ENCODE assay signal across 16 cellular contexts in the genomic region with DNA sequence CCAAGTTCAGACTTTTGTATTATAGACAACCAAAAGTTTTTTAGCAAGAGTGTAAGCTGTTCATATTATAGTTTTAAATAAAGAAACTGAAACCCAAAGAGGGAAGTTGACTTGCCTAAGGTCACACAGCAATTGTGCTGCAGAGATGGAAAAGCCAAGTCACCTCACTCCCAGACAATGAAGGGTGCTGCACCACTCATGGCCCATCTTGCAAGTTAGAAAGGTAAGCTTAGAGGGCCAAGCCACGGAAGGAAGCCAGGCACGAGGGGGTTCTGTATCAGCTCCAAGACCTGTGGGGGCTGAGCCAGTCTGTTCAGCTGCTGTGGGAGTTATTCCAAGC. TPM values are rescaled to one million over a fixed set of nuclear protein-coding genes. Genes with fewer than 3 reads are reported as not detected.
DNase-seq lines count a peak whose midpoint lies in the region; ATAC-seq, FAIRE-seq and TF ChIP-seq lines count a peak whose summit lies in the region.
"Had no signal": no experiment of that assay in that cellular context is flagged by ENCODE, and none has a peak within 500 bp of the region (broad histone marks: within the 10 kb centered on the region; RNA-seq: fewer than 3 reads in every experiment).

No MANE protein-coding gene starts in this region.

- peaks cover 2% of the 10 kb centered on the region for H3K36me3 Mint-ChIP-seq in activated CD8-positive, alpha-beta memory T cell treated with anti-CD3 and anti-CD28 coated beads, Interleukin-2, amount 10 ng/mL, durations not matched to agents 7 days and 5 days

- H3K4me1 ChIP-seq in OCI-LY1 (ENCODE audit: insufficient read depth, low read length, severe bottlenecking), result peaks cover 10% of the 10 kb centered on the region
- no peaks in the 10 kb centered on the region for H3K4me1 ChIP-seq in hepatocyte (ENCODE audit: insufficient read depth)
- H3K4me1 ChIP-seq: BLaER1 had no signal

- no peaks in the 10 kb centered on the region for H3F3A ChIP-seq in OCI-LY1 (ENCODE audit: insufficient read depth, low read length)

- FAIRE-seq in GM19239 (lab: Jason Lieb, UNC), result peak; percentile 68
- FAIRE-seq: astrocyte, G401.6 had no signal

- H4K20me1 ChIP-seq in OCI-LY1 (ENCODE audit: insufficient read depth, low read length) (no peaks in the 10 kb centered on the region), hepatocyte (ENCODE audit: insufficient read depth, poor library complexity, severe bottlenecking) (no peaks in the 10 kb centered on the region)
- H4K20me1 ChIP-seq: BLaER1 had no signal

- H3K4me1 Mint-ChIP-seq in activated CD8-positive, alpha-beta memory T cell treated with anti-CD3 and anti-CD28 coated beads, Interleukin-2, amount 10 ng/mL, durations not matched to agents 7 days and 5 days, result no peaks in the 10 kb centered on the region

- H3K27me3 Mint-ChIP-seq in activated CD8-positive, alpha-beta memory T cell treated with anti-CD3 and anti-CD28 coated beads, Interleukin-2, amount 10 ng/mL, durations not matched to agents 7 days and 5 days, result peaks cover 42% of the 10 kb centered on the region

- H3K9me2 ChIP-seq in OCI-LY1 (ENCODE audit: low read depth, low read length) (no peaks in the 10 kb centered on the region), hepatocyte (replicated peaks; ENCODE audit: insufficient read depth) (no peaks in the 10 kb centered on the region)

- 32% methylated on average over 2 of the region's 2 CpGs for WGBS in hepatocyte (ENCODE audit: low lambda C conversion rate, missing lambda C conversion rate)

- H3K9me3 Mint-ChIP-seq in activated CD8-positive, alpha-beta memory T cell treated with anti-CD3 and anti-CD28 coated beads, Interleukin-2, amount 10 ng/mL, durations not matched to agents 7 days and 5 days (ENCODE audit: low read depth), result peaks cover 2% of the 10 kb centered on the region

- CTCF ChIA-PET in activated CD8-positive, alpha-beta memory T cell treated with anti-CD3 and anti-CD28 coated beads, Interleukin-2, amount 10 ng/mL, durations not matched to agents 7 days and 5 days (lab: Charles Lee), result interaction anchor here (1.9 to 2.4 kb wide), 2 partner anchors 29 to 139 kb away, joined by 6 to 11 read pairs; no protein-coding TSS in a partner anchor

- no peak overlapping the region for H3K4me3 Mint-ChIP-seq in activated CD8-positive, alpha-beta memory T cell treated with anti-CD3 and anti-CD28 coated beads, Interleukin-2, amount 10 ng/mL, durations not matched to agents 7 days and 5 days

- no peak overlapping the region for H3K4me3 ChIP-seq in GM06990 (replicated peaks; ENCODE audit: low read depth, low read length)
- no peak overlapping the region for H3K4me3 ChIP-seq in OCI-LY1 (ENCODE audit: low read depth, low read length, poor library complexity, severe bottlenecking)
- H3K4me3 ChIP-seq in hepatocyte, result no peak overlapping the region
- H3K4me3 ChIP-seq: BLaER1 had no signal

- H2AFZ ChIP-seq in OCI-LY1 (ENCODE audit: low read length) (no peak overlapping the region), hepatocyte (no peak overlapping the region)

- H3K4me2 ChIP-seq in OCI-LY1 (ENCODE audit: low read length), result peak overlapping the region; percentile 32; the same call in 1 of the 2 replicates
- no peak overlapping the region for H3K4me2 ChIP-seq in hepatocyte
- H3K4me2 ChIP-seq: BLaER1 had no signal

- no peak overlapping the region for H3K9ac ChIP-seq in OCI-LY1 (ENCODE audit: low read length)
- H3K9ac ChIP-seq: BLaER1 had no signal

- H3K79me2 ChIP-seq in OCI-LY1 (ENCODE audit: insufficient read depth, low read length) (no peaks in the 10 kb centered on the region), hepatocyte (no peaks in the 10 kb centered on the region)

- H3K9me3 ChIP-seq in OCI-LY1 (ENCODE audit: low read length), result no peaks in the 10 kb centered on the region
- no peaks in the 10 kb centered on the region for H3K9me3 ChIP-seq in hepatocyte (ENCODE audit: low read depth)

- H3K36me3 ChIP-seq in GM06990 (ENCODE audit: control insufficient read depth, insufficient read depth, low read length), result no peaks in the 10 kb centered on the region
- no peaks in the 10 kb centered on the region for H3K36me3 ChIP-seq in OCI-LY1 (ENCODE audit: insufficient read depth, low read length)
- H3K36me3 ChIP-seq in hepatocyte (replicated peaks; ENCODE audit: insufficient read depth, low read depth), result no peaks in the 10 kb centered on the region
- H3K36me3 ChIP-seq: BLaER1 had no signal

- no peak overlapping the region for H3K27ac ChIP-seq in OCI-LY1 (ENCODE audit: low read depth, low read length, poor library complexity, severe bottlenecking)
- H3K27ac ChIP-seq in hepatocyte, result no peak overlapping the region
- H3K27ac ChIP-seq: BLaER1 had no signal

- TF ChIP-seq CTCF in GM06990 (IDR thresholded peaks at IDR 0.05; ENCODE audit: insufficient read depth, low read length, poor library complexity, severe bottlenecking), result no peak
- TF ChIP-seq CTCF in OCI-LY1 (IDR thresholded peaks at IDR 0.05; ENCODE audit: low read length), result no peak
- TF ChIP-seq CTCF in hepatocyte (IDR thresholded peaks at IDR 0.05; ENCODE audit: poor library complexity), result no peak

- H3K27ac Mint-ChIP-seq in activated CD8-positive, alpha-beta memory T cell treated with anti-CD3 and anti-CD28 coated beads, Interleukin-2, amount 10 ng/mL, durations not matched to agents 7 days and 5 days, result no peak overlapping the region
- H3K27ac Mint-ChIP-seq: progenitor cell of endocrine pancreas had no signal

- peaks cover 2% of the 10 kb centered on the region; the same call in 1 of the 2 replicates for H3K27me3 ChIP-seq in GM06990 (replicated peaks; ENCODE audit: control insufficient read depth, insufficient read depth, low read length)
- no peaks in the 10 kb centered on the region for H3K27me3 ChIP-seq in OCI-LY1 (ENCODE audit: insufficient read depth, low read length)
- H3K27me3 ChIP-seq in hepatocyte, result peaks cover 14% of the 10 kb centered on the region

- DNase-seq in GM06990 (ENCODE audit: extremely low read depth, insufficient read length) (peak; percentile 29), GM19239 (ENCODE audit: insufficient read length, low spot score) (no peak), hepatocyte (ENCODE audit: low spot score) (no peak), NCI-H1436 (lab: John Stamatoyannopoulos, UW) (no peak)
- no peak for DNase-seq in activated CD8-positive, alpha-beta memory T cell treated with anti-CD3 and anti-CD28 coated beads, Interleukin-2, amount 10 ng/mL, durations not matched to agents 7 days and 5 days
- DNase-seq: activated CD8-positive, alpha-beta memory T cell treated with anti-CD3 and anti-CD28 coated beads, Interleukin-2, amount 50 U/mL, for 4 hours; mesenchymal stem cell; T-helper 2 cell had no signal

- peak; percentile 71 for ATAC-seq in HG02852 (IDR thresholded peaks at IDR 0.05; ENCODE audit: unreplicated experiment)
- no peak for ATAC-seq in GM21786 (IDR thresholded peaks at IDR 0.05; ENCODE audit: unreplicated experiment)
- ATAC-seq in activated CD8-positive, alpha-beta memory T cell treated with anti-CD3 and anti-CD28 coated beads, Interleukin-2, amount 10 ng/mL, durations not matched to agents 7 days and 5 days, result no peak

RNA-seq across cellular contexts. Expression of a gene that starts 0.9 kb away (rescaled TPM):
- total RNA-seq in hepatocyte, result not detected in 2 replicates
- polyA plus RNA-seq in hepatocyte, result not detected in 2 replicates
- total RNA-seq in activated CD8-positive, alpha-beta memory T cell treated with anti-CD3 and anti-CD28 coated beads, Interleukin-2, amount 10 ng/mL, durations not matched to agents 7 days and 5 days, result not detected
- total RNA-seq: astrocyte, MCF 10A, progenitor cell of endocrine pancreas had no signal

RNA-seq across cellular contexts. Expression of a gene that starts 1.0 kb away (rescaled TPM):
- total RNA-seq in hepatocyte, result 0.08 TPM in 1 of 2 replicates, not detected in the other
- polyA plus RNA-seq in hepatocyte, result 1.1 TPM in 1 of 2 replicates, not detected in the other
- total RNA-seq in activated CD8-positive, alpha-beta memory T cell treated with anti-CD3 and anti-CD28 coated beads, Interleukin-2, amount 10 ng/mL, durations not matched to agents 7 days and 5 days, result not detected
- total RNA-seq: astrocyte, MCF 10A, progenitor cell of endocrine pancreas had no signal

RNA-seq across cellular contexts. Expression of a gene that starts 33.6 kb away (rescaled TPM):
- not detected in 2 replicates for total RNA-seq in hepatocyte
- polyA plus RNA-seq in hepatocyte, result not detected in 2 replicates
- not detected for total RNA-seq in activated CD8-positive, alpha-beta memory T cell treated with anti-CD3 and anti-CD28 coated beads, Interleukin-2, amount 10 ng/mL, durations not matched to agents 7 days and 5 days
- total RNA-seq: astrocyte, MCF 10A, progenitor cell of endocrine pancreas had no signal

RNA-seq across cellular contexts. Expression of a gene that starts 40.2 kb away (rescaled TPM):
- 219 and 228 TPM in 2 replicates for total RNA-seq in hepatocyte
- polyA plus RNA-seq in hepatocyte, result 460 and 461 TPM in 2 replicates
- 100 to 1,000 TPM; 151 to 152 TPM for total RNA-seq in activated CD8-positive, alpha-beta memory T cell treated with anti-CD3 and anti-CD28 coated beads, Interleukin-2, amount 10 ng/mL, durations not matched to agents 7 days and 5 days
